In the genomic region with DNA sequence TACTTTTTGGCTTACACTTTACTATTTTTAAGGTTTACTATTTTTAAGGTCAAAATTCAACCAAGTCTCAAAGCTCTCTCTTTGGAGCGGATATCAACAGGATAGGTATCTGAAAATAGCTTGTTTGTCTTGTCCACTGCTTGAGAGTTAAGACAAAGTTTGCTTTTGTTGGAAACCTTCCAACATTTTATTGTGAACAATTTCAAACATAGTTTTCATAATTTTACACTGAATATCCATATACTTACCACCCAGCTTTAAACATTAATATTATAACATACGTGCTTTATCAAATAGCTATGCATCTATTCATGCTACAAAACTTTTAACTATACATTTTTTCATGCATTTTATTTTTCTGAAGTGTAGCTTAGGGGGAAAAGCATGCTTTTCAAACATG, we compare ENCODE assay signal across 16 cellular contexts.
DNase-seq lines count a peak whose midpoint lies in the region; ATAC-seq and TF ChIP-seq lines count a peak whose summit lies in the region.
"Had no signal": no experiment of that assay in that cellular context is flagged by ENCODE, and none has a peak within 500 bp of the region (broad histone marks: within the 10 kb centered on the region; RNA-seq: fewer than 3 reads in every experiment).

No MANE protein-coding gene starts in this region.

- no peaks in the 10 kb centered on the region for H3K27me3 Mint-ChIP-seq in CD8-positive, alpha-beta T cell (ENCODE audit: low read depth)
- H3K27me3 Mint-ChIP-seq in glutamatergic neuron (ENCODE audit: unreplicated experiment): peaks cover 13% of the 10 kb centered on the region
- H3K27me3 Mint-ChIP-seq: type B pancreatic cell had no signal

- H3K36me3 Mint-ChIP-seq in CD8-positive, alpha-beta T cell: peaks cover 47% of the 10 kb centered on the region
- H3K36me3 Mint-ChIP-seq in activated naive CD4-positive, alpha-beta T cell treated with anti-CD3 and anti-CD28 coated beads, Interleukin-2, amount 50 U/mL, for 72 hours: peaks cover 29 to 31% of the 10 kb centered on the region in 2 donors
- H3K36me3 Mint-ChIP-seq in glutamatergic neuron (ENCODE audit: unreplicated experiment): no peaks in the 10 kb centered on the region

- H3K4me1 ChIP-seq in CD8-positive, alpha-beta T cell (ENCODE audit: insufficient read depth, low read length): peaks cover 98% of the 10 kb centered on the region

- TF ChIP-seq CTCF in AG04449 (IDR thresholded peaks at IDR 0.05; ENCODE audit: insufficient read depth, low read length, missing control alignments) (no peak), fibroblast of the aortic adventitia (IDR thresholded peaks at IDR 0.05; ENCODE audit: insufficient read depth, low read length) (no peak), glutamatergic neuron (IDR thresholded peaks at IDR 0.05; ENCODE audit: partially characterized antibody, unreplicated experiment) (no peak), GM13977 (IDR thresholded peaks at IDR 0.05; ENCODE audit: extremely low read depth, insufficient read depth, missing control alignments) (no peak)
- no peak for TF ChIP-seq CTCF in CD8-positive, alpha-beta T cell (IDR thresholded peaks at IDR 0.05)

- H3K27me3 ChIP-seq in CD8-positive, alpha-beta T cell (ENCODE audit: insufficient read depth, low read length): no peaks in the 10 kb centered on the region

- in situ Hi-C loops in GM13977 (cut with MboI; ENCODE audit: low pct_unique_long_range_greater_than_20kb, low sequenced_read_pairs, unreplicated experiment): no loop called here

- POLR2A ChIA-PET in AG04449 (lab: Yijun Ruan, JAX): interaction anchor here (0.6 to 1.0 kb wide), 2 partner anchors 9 to 61 kb away, joined by 3 read pairs; no protein-coding TSS in a partner anchor
- POLR2A ChIA-PET in CD8-positive, alpha-beta T cell (lab: Charles Lee): interaction anchor here (0.9 to 3.2 kb wide), 15 partner anchors 10 to 227 kb away, joined by 3 to 15 read pairs (median 4); no protein-coding TSS in a partner anchor

- no peak overlapping the region for H3K27ac ChIP-seq in CD8-positive, alpha-beta T cell (ENCODE audit: low read depth, low read length)

- no peak for ATAC-seq in CD8-positive, alpha-beta T cell
- no peak for ATAC-seq in activated naive CD4-positive, alpha-beta T cell treated with anti-CD3 and anti-CD28 coated beads, Interleukin-2, amount 50 U/mL, for 72 hours
- ATAC-seq in GM21390 (IDR thresholded peaks at IDR 0.05; ENCODE audit: unreplicated experiment): no peak
- ATAC-seq: PC-3 had no signal

- intact Hi-C loops in CD8-positive, alpha-beta T cell (cut with DNase I, micrococcal nuclease): loop anchor here (2.0 to 5.0 kb wide), 2 partner anchors 13 to 109 kb away; a partner anchor contains a TSS

- peak overlapping the region; percentile 99 for H3K27ac Mint-ChIP-seq in CD8-positive, alpha-beta T cell
- H3K27ac Mint-ChIP-seq in activated naive CD4-positive, alpha-beta T cell treated with anti-CD3 and anti-CD28 coated beads, Interleukin-2, amount 50 U/mL, for 72 hours: peak overlapping the region; percentile 61 to 99
- no peak overlapping the region for H3K27ac Mint-ChIP-seq in glutamatergic neuron (ENCODE audit: unreplicated experiment)
- H3K27ac Mint-ChIP-seq: HFFc6 had no signal

- H3K9me3 ChIP-seq in CD8-positive, alpha-beta T cell (ENCODE audit: low read length): no peaks in the 10 kb centered on the region

- H3K4me3 ChIP-seq in AG04449 (ENCODE audit: low read depth, low read length) (no peak overlapping the region), fibroblast of the aortic adventitia (ENCODE audit: low read depth, low read length) (no peak overlapping the region)
- no peak overlapping the region for H3K4me3 ChIP-seq in CD8-positive, alpha-beta T cell (ENCODE audit: low read depth, low read length)

- peak overlapping the region; percentile 42 for H3K4me3 Mint-ChIP-seq in CD8-positive, alpha-beta T cell
- no peak overlapping the region for H3K4me3 Mint-ChIP-seq in glutamatergic neuron (ENCODE audit: unreplicated experiment)
- H3K4me3 Mint-ChIP-seq: HFFc6 had no signal

- CTCF ChIA-PET in AG04449 (lab: Yijun Ruan, JAX): interaction anchor here (0.8 to 1.6 kb wide), 8 partner anchors 11 to 280 kb away, joined by 3 to 7 read pairs (median 3); no protein-coding TSS in a partner anchor
- CTCF ChIA-PET in CD8-positive, alpha-beta T cell (lab: Charles Lee): interaction anchor here (0.7 to 2.9 kb wide), 13 partner anchors 11 to 233 kb away, joined by 3 to 13 read pairs (median 3); a partner anchor contains a TSS

- no peaks in the 10 kb centered on the region for H3K9me3 Mint-ChIP-seq in CD8-positive, alpha-beta T cell
- no peaks in the 10 kb centered on the region for H3K9me3 Mint-ChIP-seq in activated naive CD4-positive, alpha-beta T cell treated with anti-CD3 and anti-CD28 coated beads, Interleukin-2, amount 50 U/mL, for 72 hours
- H3K9me3 Mint-ChIP-seq in glutamatergic neuron (ENCODE audit: unreplicated experiment): peaks cover 13% of the 10 kb centered on the region
- H3K9me3 Mint-ChIP-seq: HFFc6, type B pancreatic cell had no signal

- H3K4me1 Mint-ChIP-seq in CD8-positive, alpha-beta T cell (ENCODE audit: low read depth): peaks cover 99% of the 10 kb centered on the region
- H3K4me1 Mint-ChIP-seq in glutamatergic neuron (ENCODE audit: low read depth, unreplicated experiment): peaks cover 69% of the 10 kb centered on the region

- no peaks in the 10 kb centered on the region for H3K36me3 ChIP-seq in CD8-positive, alpha-beta T cell (ENCODE audit: insufficient read depth, low read length)

- DNase-seq in AG04449 (ENCODE audit: low read depth, low spot score) (peak; percentile 78), fibroblast of the aortic adventitia (ENCODE audit: low read depth) (peak; percentile 61), glutamatergic neuron (no peak), GM13977 (ENCODE audit: low spot score) (no peak)
- no peak for DNase-seq in CD8-positive, alpha-beta T cell
- DNase-seq in activated naive CD4-positive, alpha-beta T cell treated with anti-CD3 and anti-CD28 coated beads, Interleukin-2, amount 50 U/mL, for 72 hours (ENCODE audit: low spot score in 2 of 2): no peak
- no peak for DNase-seq in NK-92 treated with Interleukin-12 subunit alpha and Interleukin-12 subunit beta, amount 100 ng/mL, for 24 hours (lab: John Stamatoyannopoulos, UW)
- DNase-seq: activated CD4-positive, CD25-positive, alpha-beta regulatory T cell; DMS79 treated with DMSO at 0.1 percent for 48 hours; HFFc6; PC-3; retina; stimulated activated CD4-positive, alpha-beta T cell treated with anti-CD3 and anti-CD28 coated beads, Interleukin-2, amount 100 ng/mL, for 48 hours; SW 1271 had no signal

Comparison
In these comparisons a context has a peak if more than half of its experiments do, and no peak if none do; other contexts are left out.
1. DNase-seq: peak in AG04449 (single experiment) and fibroblast of the aortic adventitia (single experiment); none in CD8-positive, alpha-beta T cell (0 of 7), activated naive CD4-positive, alpha-beta T cell treated with anti-CD3 and anti-CD28 coated beads, Interleukin-2, amount 50 U/mL, for 72 hours (0 of 2), NK-92 treated with Interleukin-12 subunit alpha and Interleukin-12 subunit beta, amount 100 ng/mL, for 24 hours (single experiment), glutamatergic neuron (single experiment) and GM13977 (single experiment).